Comparison of ENCODE assay signal across 12 cellular contexts in genomic region chr5:41788800-41789395, GRCh38.
DNase-seq lines count a peak whose midpoint lies in the region; ATAC-seq and TF ChIP-seq lines count a peak whose summit lies in the region.
"Had no signal": no experiment of that assay in that cellular context is flagged by ENCODE, and none has a peak within 500 bp of the region (broad histone marks: within the 10 kb centered on the region; RNA-seq: fewer than 3 reads in every experiment).

No MANE protein-coding gene starts in this region.

- peak overlapping the region; percentile 58 for H3K27ac ChIP-seq in RWPE2 (ENCODE audit: poor library complexity, severe bottlenecking)
- no peak overlapping the region for H3K27ac ChIP-seq in fibroblast of lung (ENCODE audit: insufficient read depth, low read length)
- H3K27ac ChIP-seq: right atrium auricular region, RWPE1 had no signal

- H3K79me2 ChIP-seq in fibroblast of lung (ENCODE audit: control insufficient read depth, insufficient read depth, low read length): no peaks in the 10 kb centered on the region

- H3K4me3 Mint-ChIP-seq in Caco-2 (ENCODE audit: unreplicated experiment): no peak overlapping the region
- H3K4me3 Mint-ChIP-seq: activated T-cell treated with anti-CD3 and anti-CD28 coated beads, Interleukin-2, amount 50 U/mL, for 24 hours had no signal

- no peak overlapping the region for H2AFZ ChIP-seq in fibroblast of lung (ENCODE audit: low read length)

- no TSS peak for BruUV-seq in Caco-2 (replicated peaks; lab: Mats Ljungman, UMichigan)

- POLR2A ChIA-PET in Caco-2 (lab: Charles Lee): no interaction called here

- H3K9me3 ChIP-seq in RWPE2 (ENCODE audit: severe bottlenecking): no peaks in the 10 kb centered on the region
- H3K9me3 ChIP-seq in fibroblast of lung (ENCODE audit: control insufficient read depth, insufficient read depth, low read depth, low read length): no peaks in the 10 kb centered on the region
- no peaks in the 10 kb centered on the region for H3K9me3 ChIP-seq in skeletal muscle satellite cell (replicated peaks; ENCODE audit: low read length)
- H3K9me3 ChIP-seq in Caco-2: no peaks in the 10 kb centered on the region
- H3K9me3 ChIP-seq: right atrium auricular region had no signal

- H3K36me3 ChIP-seq in RWPE2 (ENCODE audit: low read depth) (peaks cover 16% of the 10 kb centered on the region), fibroblast of lung (ENCODE audit: control insufficient read depth, insufficient read depth, low read length) (no peaks in the 10 kb centered on the region), skeletal muscle satellite cell (ENCODE audit: insufficient read depth, low read length) (no peaks in the 10 kb centered on the region), Caco-2 (ENCODE audit: control insufficient read depth, insufficient read depth, low read length) (no peaks in the 10 kb centered on the region)
- H3K36me3 ChIP-seq: right atrium auricular region had no signal

- no peaks in the 10 kb centered on the region for H3K27me3 Mint-ChIP-seq in Caco-2 (ENCODE audit: insufficient read depth, unreplicated experiment)
- H3K27me3 Mint-ChIP-seq: activated T-cell treated with anti-CD3 and anti-CD28 coated beads, Interleukin-2, amount 50 U/mL, for 24 hours had no signal

- ATAC-seq in RWPE2 (ENCODE audit: low read depth): peak; percentile 65
- ATAC-seq in HG02571 (IDR thresholded peaks at IDR 0.05; ENCODE audit: unreplicated experiment): no peak

- H3K4me2 ChIP-seq in fibroblast of lung (ENCODE audit: extremely low read depth, insufficient read depth, low read length): peak overlapping the region; percentile 30
- peak overlapping the region; percentile 62 for H3K4me2 ChIP-seq in skeletal muscle satellite cell (ENCODE audit: low read length)

- intact Hi-C loops in Caco-2 (cut with micrococcal nuclease; ENCODE audit: unreplicated experiment): no loop called here

- peak; percentile 26 for DNase-seq in NCI-H1092 treated with DMSO at 0.1 percent for 48 hours (lab: John Stamatoyannopoulos, UW)
- no peak for DNase-seq in NCI-H1092 (lab: John Stamatoyannopoulos, UW)
- no peak for DNase-seq in RWPE2 (ENCODE audit: low spot score)
- DNase-seq in fibroblast of lung (ENCODE audit: low read depth in 2 of 2): peak; percentile 81 to 82
- DNase-seq in HT-29 (ENCODE audit: low spot score): no peak
- DNase-seq in Caco-2: no peak
- DNase-seq: activated T-cell treated with anti-CD3 and anti-CD28 coated beads, Interleukin-2, amount 50 U/mL, for 24 hours; KBM-7 had no signal

- peaks cover 31% of the 10 kb centered on the region for H3K4me1 ChIP-seq in RWPE2 (ENCODE audit: insufficient read depth, poor library complexity, severe bottlenecking)
- peaks cover 20% of the 10 kb centered on the region for H3K4me1 ChIP-seq in fibroblast of lung (ENCODE audit: control insufficient read depth, extremely low read depth, insufficient read depth, low read length)
- peaks cover 56% of the 10 kb centered on the region for H3K4me1 ChIP-seq in skeletal muscle satellite cell (ENCODE audit: control insufficient read depth, insufficient read depth, low read length)
- peaks cover 3% of the 10 kb centered on the region; the same call in 1 of the 2 replicates for H3K4me1 ChIP-seq in Caco-2

- no peak for TF ChIP-seq CTCF in RWPE2 (IDR thresholded peaks at IDR 0.05; ENCODE audit: poor library complexity, severe bottlenecking)
- no peak for TF ChIP-seq CTCF in fibroblast of lung (conservative IDR thresholded peaks at IDR 0.05 in 1 of 2, IDR thresholded peaks at IDR 0.05 in 1 of 2; ENCODE audit: low read depth in 1 of 2, low read length in 2 of 2)
- TF ChIP-seq CTCF in Caco-2 (IDR thresholded peaks at IDR 0.05; ENCODE audit: insufficient read depth in 1 of 2, low read depth in 1 of 2, low read length in 1 of 2, severe bottlenecking in 1 of 2, unreplicated experiment in 1 of 2): no peak

- H3K4me3 ChIP-seq in RWPE2 (ENCODE audit: severe bottlenecking): no peak overlapping the region
- no peak overlapping the region for H3K4me3 ChIP-seq in fibroblast of lung (replicated peaks in 1 of 4; ENCODE audit: control extremely low read depth in 1 of 4, insufficient read depth in 1 of 4, low read depth in 3 of 4, low read length in 4 of 4)
- H3K4me3 ChIP-seq in skeletal muscle satellite cell (ENCODE audit: low read length): peak overlapping the region; percentile 34
- no peak overlapping the region for H3K4me3 ChIP-seq in Caco-2 (ENCODE audit: low read depth, low read length)
- H3K4me3 ChIP-seq: right atrium auricular region had no signal

- H3K4me1 Mint-ChIP-seq in Caco-2 (ENCODE audit: low read depth, unreplicated experiment): peaks cover 20% of the 10 kb centered on the region

- no peaks in the 10 kb centered on the region for H3K27me3 ChIP-seq in RWPE2 (ENCODE audit: insufficient read depth, poor library complexity, severe bottlenecking)
- H3K27me3 ChIP-seq in fibroblast of lung (ENCODE audit: control insufficient read depth, insufficient read depth, low read length): no peaks in the 10 kb centered on the region
- H3K27me3 ChIP-seq in skeletal muscle satellite cell (ENCODE audit: control insufficient read depth, insufficient read depth, low read length): no peaks in the 10 kb centered on the region
- no peaks in the 10 kb centered on the region for H3K27me3 ChIP-seq in Caco-2 (replicated peaks; ENCODE audit: control insufficient read depth, insufficient read depth, low read length)
- H3K27me3 ChIP-seq: right atrium auricular region had no signal

- no peak overlapping the region for H3K9ac ChIP-seq in fibroblast of lung (ENCODE audit: insufficient read depth, low read length)
- H3K9ac ChIP-seq in skeletal muscle satellite cell (ENCODE audit: low read depth, low read length): peak overlapping the region; percentile 45

- CTCF ChIA-PET in Caco-2 (lab: Charles Lee): no interaction called here

- H3K9me3 Mint-ChIP-seq in Caco-2 (ENCODE audit: unreplicated experiment): no peaks in the 10 kb centered on the region
- H3K9me3 Mint-ChIP-seq: activated T-cell treated with anti-CD3 and anti-CD28 coated beads, Interleukin-2, amount 50 U/mL, for 24 hours had no signal

- H4K20me1 ChIP-seq in fibroblast of lung (ENCODE audit: control insufficient read depth, extremely low read depth, insufficient read depth, low read length): no peaks in the 10 kb centered on the region

- H3K36me3 Mint-ChIP-seq in Caco-2 (ENCODE audit: insufficient read depth, unreplicated experiment): no peaks in the 10 kb centered on the region

- H3K27ac Mint-ChIP-seq in Caco-2 (ENCODE audit: unreplicated experiment): no peak overlapping the region
- H3K27ac Mint-ChIP-seq: activated T-cell treated with anti-CD3 and anti-CD28 coated beads, Interleukin-2, amount 50 U/mL, for 24 hours had no signal

Comparison
In these comparisons a context has a peak if more than half of its experiments do, and no peak if none do; other contexts are left out.
1. DNase-seq: peak in NCI-H1092 treated with DMSO at 0.1 percent for 48 hours (single experiment) and fibroblast of lung (2 of 2); none in NCI-H1092 (single experiment), RWPE2 (single experiment), HT-29 (single experiment) and Caco-2 (0 of 2).